Comparison of ENCODE assay signal across 8 cellular contexts in the genomic region with DNA sequence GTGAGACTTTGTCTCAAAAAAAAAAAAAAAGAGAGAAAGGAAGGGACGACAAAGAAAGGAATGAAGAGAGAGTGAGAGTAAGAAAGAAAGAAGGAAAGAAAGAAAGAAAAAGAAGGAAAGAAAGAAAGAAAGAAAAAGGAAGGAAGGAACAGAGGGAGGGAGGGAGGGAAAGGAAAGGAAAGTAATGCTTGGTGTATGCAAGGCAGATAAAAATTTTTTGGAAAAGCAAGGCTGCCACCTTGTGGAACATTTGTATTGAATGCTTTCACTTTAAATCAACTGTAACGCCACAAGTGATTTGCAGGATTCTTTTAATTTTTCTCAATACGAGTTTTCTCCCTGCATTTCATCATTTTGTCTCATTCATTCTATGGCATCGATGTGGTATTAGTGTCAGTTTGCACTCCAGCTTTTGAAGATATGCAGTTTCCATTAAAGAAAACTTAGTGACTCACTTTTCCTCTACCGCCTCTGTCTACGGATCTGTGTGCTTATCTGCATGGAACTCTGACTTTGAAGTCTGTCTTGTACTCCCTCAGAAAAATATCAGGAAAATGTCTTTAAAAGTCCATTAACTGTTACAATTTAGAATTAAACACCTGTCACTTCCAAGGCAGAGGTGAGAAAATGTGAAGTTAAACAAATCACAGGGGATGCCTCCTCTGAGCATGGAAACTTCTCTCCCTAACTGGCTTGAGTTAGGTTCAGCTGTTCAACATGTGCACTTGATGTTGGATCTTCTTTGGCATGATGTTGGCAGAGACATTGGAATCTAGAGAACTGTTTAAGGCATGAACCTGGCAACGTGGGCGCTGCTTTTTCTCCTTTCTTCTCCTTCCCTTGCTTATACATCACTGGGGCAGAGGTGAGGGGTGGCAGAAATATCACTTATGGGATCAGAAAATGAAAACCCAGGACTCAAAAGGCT. TPM values are rescaled to one million over a fixed set of nuclear protein-coding genes. Genes with fewer than 3 reads are reported as not detected.
A peak's percentile ranks its signal among the peaks of the same experiment; 100 is the strongest.
DNase-seq lines count a peak whose midpoint lies in the region; ATAC-seq, FAIRE-seq and TF ChIP-seq lines count a peak whose summit lies in the region.

No MANE protein-coding gene starts in this region.

- no peak overlapping the region for H3K9ac ChIP-seq in kidney (ENCODE audit: low read length in 2 of 2)

- FAIRE-seq in A204.1 (lab: Jason Lieb, UNC) (peak; percentile 78), kidney (lab: Jason Lieb, UNC) (peak; percentile 83)

- no peaks in the 10 kb centered on the region for H3K27me3 ChIP-seq in GM06990 (replicated peaks; ENCODE audit: control insufficient read depth, insufficient read depth, low read length)

- intact Hi-C loops in kidney (cut with DNase I), result loop anchor here (10.0 kb wide), 2 partner anchors 184 to 364 kb away; no protein-coding TSS in a partner anchor

- ATAC-seq in HG03439 (IDR thresholded peaks at IDR 0.05; ENCODE audit: unreplicated experiment), result no peak

- peak; percentile 38 for TF ChIP-seq CTCF in GM06990 (IDR thresholded peaks at IDR 0.05; ENCODE audit: insufficient read depth, low read length, poor library complexity, severe bottlenecking)
- TF ChIP-seq CTCF in cardiac fibroblast (IDR thresholded peaks at IDR 0.05; ENCODE audit: low read depth, low read length), result peak; percentile 45
- peak; percentile 61 for TF ChIP-seq CTCF in kidney (IDR thresholded peaks at IDR 0.05; ENCODE audit: borderline replicate concordance, extremely low read depth, insufficient read depth)

- H3K36me3 ChIP-seq in GM06990 (ENCODE audit: control insufficient read depth, insufficient read depth, low read length), result no peaks in the 10 kb centered on the region
- no peaks in the 10 kb centered on the region for H3K36me3 ChIP-seq in kidney (ENCODE audit: control insufficient read depth in 1 of 2, insufficient read depth in 2 of 2, low read length in 2 of 2)

- H3K27ac ChIP-seq in kidney (ENCODE audit: low read depth in 2 of 2, low read length in 2 of 2), result no peak overlapping the region

- H3K4me3 ChIP-seq in GM06990 (replicated peaks; ENCODE audit: low read depth, low read length) (no peak overlapping the region), cardiac fibroblast (replicated peaks in 1 of 2; ENCODE audit: low read depth in 2 of 2, low read length in 2 of 2) (peak overlapping the region in 1 of 2 donors; percentile 39), kidney (ENCODE audit: low read length in 2 of 2) (no peak overlapping the region)

- no peaks in the 10 kb centered on the region for H3K9me3 ChIP-seq in kidney (ENCODE audit: control insufficient read depth in 1 of 2, low read length in 2 of 2)

- H3K4me1 ChIP-seq in kidney (ENCODE audit: control insufficient read depth in 1 of 2, insufficient read depth in 1 of 2, low read depth in 1 of 2, low read length in 2 of 2), result no peaks in the 10 kb centered on the region

- DNase-seq in GM06990 (ENCODE audit: extremely low read depth, insufficient read length) (no peak), NCI-H1092 treated with DMSO at 0.1 percent for 48 hours (lab: John Stamatoyannopoulos, UW) (peak; percentile 84), SKM-1 treated with dmso at 0.1 percent for 144 hours (lab: John Stamatoyannopoulos, UW; ENCODE audit: unreplicated experiment) (peak; percentile 52), cardiac fibroblast (ENCODE audit: low read depth in 2 of 2) (peak; percentile 86 to 88), kidney (no peak)
- DNase-seq in stimulated activated CD4-positive, alpha-beta T cell treated with anti-CD3 and anti-CD28 coated beads, TNF-alpha, amount 100 ng/mL, for 1 hour (ENCODE audit: low read depth in 3 of 3, low spot score in 1 of 3), result peak in 2 of 3 donors; percentile 3 to 13

RNA-seq across cellular contexts. Expression of gene ZDHHC20, which starts 20.0 kb away (rescaled TPM):
- total RNA-seq in kidney, result 36.1 TPM
- 7.2 TPM for polyA plus RNA-seq in kidney (ENCODE audit: insufficient read depth, low read depth, low replicate concordance)

Comparison
In these comparisons a context has a peak if more than half of its experiments do, and no peak if none do; other contexts are left out.
1. DNase-seq: peak in NCI-H1092 treated with DMSO at 0.1 percent for 48 hours (single experiment), SKM-1 treated with dmso at 0.1 percent for 144 hours (single experiment), cardiac fibroblast (2 of 2) and stimulated activated CD4-positive, alpha-beta T cell treated with anti-CD3 and anti-CD28 coated beads, TNF-alpha, amount 100 ng/mL, for 1 hour (2 of 3); none in GM06990 (single experiment) and kidney (single experiment).
2. Peak in every context shown above with its lines, with median percentiles within 50 percentile points of each other: CTCF ChIP-seq.